In the genomic region with DNA sequence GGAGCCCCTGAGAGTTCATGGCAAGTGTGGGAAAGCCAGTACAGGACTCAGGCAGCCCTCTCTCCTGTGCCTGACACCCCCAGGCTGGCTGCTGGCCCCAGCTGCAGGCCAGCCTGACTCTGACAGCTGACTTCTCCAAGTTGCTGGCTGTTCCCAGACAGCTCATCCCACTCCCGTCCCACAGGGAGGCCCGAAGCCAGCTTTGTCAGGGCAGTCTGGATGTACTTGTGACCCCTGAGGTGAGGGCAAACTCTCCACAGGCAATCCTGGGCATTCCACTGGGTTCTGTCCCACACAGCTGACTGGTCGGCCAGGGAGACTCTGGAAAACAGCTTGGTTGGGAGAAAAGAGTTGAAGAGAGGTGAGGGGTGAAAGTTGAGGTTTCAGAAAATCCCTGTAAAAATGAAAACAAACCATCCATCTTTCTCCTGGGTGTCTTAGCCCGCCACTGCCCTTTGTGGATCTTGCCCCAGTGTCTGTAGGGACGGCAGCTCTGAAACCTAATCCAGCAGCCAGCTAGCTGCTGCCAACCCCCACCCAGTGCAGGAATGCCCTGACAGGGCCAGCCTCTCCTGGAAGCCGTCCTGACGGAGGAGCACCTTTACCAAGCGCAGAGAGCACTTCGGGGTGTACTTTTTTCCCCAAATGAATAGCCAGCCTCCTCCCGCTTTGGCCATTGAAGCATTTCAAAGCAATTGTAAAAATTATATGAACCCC, we compare ENCODE assay signal across 15 cellular contexts.
DNase-seq lines count a peak whose midpoint lies in the region; ATAC-seq and TF ChIP-seq lines count a peak whose summit lies in the region.
"Had no signal": no experiment of that assay in that cellular context is flagged by ENCODE, and none has a peak within 500 bp of the region (broad histone marks: within the 10 kb centered on the region; RNA-seq: fewer than 3 reads in every experiment).

No MANE protein-coding gene starts in this region.

- CTCF ChIA-PET in A673 (lab: Charles Lee) = no interaction called here

- H3K27ac ChIP-seq in right atrium auricular region = peak overlapping the region; percentile 68 to 82
- no peak overlapping the region for H3K27ac ChIP-seq in A673 (ENCODE audit: low read depth, low read length, poor library complexity, severe bottlenecking)

- peak; percentile 51 for DNase-seq in EH (ENCODE audit: low read depth)
- DNase-seq in astrocyte of the cerebellum (ENCODE audit: low read depth) = peak; percentile 27
- no peak for DNase-seq in right atrium auricular region (ENCODE audit: low spot score)
- peak; percentile 71 for DNase-seq in renal cortical epithelial cell (ENCODE audit: low read depth)
- no peak for DNase-seq in A673 (ENCODE audit: low spot score)
- DNase-seq in activated CD4-positive, alpha-beta T cell treated with anti-CD3 and anti-CD28 coated beads for 1 hour = no peak
- DNase-seq: activated B cell treated with CpG ODN at 0.5 μM for 24 hours; activated T-cell treated with anti-CD3 and anti-CD28 coated beads, Interleukin-2, amount 50 U/mL, for 4 hours; GDM1; H9; hippocampal formation; MM.1S; stimulated activated naive CD8-positive, alpha-beta T cell treated with anti-CD3 and anti-CD28 coated beads, Interleukin-15, Interleukin-2, amounts not matched to agents 100 U/mL and 50 U/mL, for 24 hours had no signal

- intact Hi-C loops in A673 (cut with micrococcal nuclease; ENCODE audit: unreplicated experiment) = no loop called here

- in situ Hi-C loops in astrocyte of the cerebellum (cut with HindIII; ENCODE audit: low sequenced_read_pairs) = no loop called here

- ATAC-seq in GM21576 (IDR thresholded peaks at IDR 0.05; ENCODE audit: unreplicated experiment) = no peak
- ATAC-seq in GM18505 (IDR thresholded peaks at IDR 0.05; ENCODE audit: unreplicated experiment) = no peak
- ATAC-seq: activated T-cell treated with anti-CD3 and anti-CD28 coated beads, Interleukin-2, amount 50 U/mL, for 4 hours; stimulated activated naive CD8-positive, alpha-beta T cell treated with anti-CD3 and anti-CD28 coated beads, Interleukin-15, Interleukin-2, amounts not matched to agents 100 U/mL and 50 U/mL, for 24 hours had no signal

- H3K27me3 ChIP-seq in right atrium auricular region (no peaks in the 10 kb centered on the region), A673 (replicated peaks; ENCODE audit: insufficient read depth, low read depth, low read length, poor library complexity) (no peaks in the 10 kb centered on the region)

- no peak for TF ChIP-seq POLR2A in GM18505 (IDR thresholded peaks at IDR 0.05; ENCODE audit: borderline replicate concordance, extremely low read depth, insufficient read depth, insufficient read length)

- no peaks in the 10 kb centered on the region for H3K36me3 ChIP-seq in right atrium auricular region
- no peaks in the 10 kb centered on the region for H3K36me3 ChIP-seq in A673 (ENCODE audit: insufficient read depth, low read length, poor library complexity, severe bottlenecking)

- peaks cover 0 to 53% of the 10 kb centered on the region in 2 donors for H3K4me1 ChIP-seq in right atrium auricular region
- no peaks in the 10 kb centered on the region for H3K4me1 ChIP-seq in A673 (ENCODE audit: insufficient read depth, low read length, poor library complexity, severe bottlenecking)

- BruUV-seq in A673 (replicated peaks; lab: Mats Ljungman, UMichigan) = no TSS peak

- no peak overlapping the region for H3K4me3 ChIP-seq in astrocyte of the cerebellum (ENCODE audit: low read depth, low read length)
- no peak overlapping the region for H3K4me3 ChIP-seq in right atrium auricular region
- no peak overlapping the region for H3K4me3 ChIP-seq in A673 (ENCODE audit: low read depth, low read length, poor library complexity, severe bottlenecking)

- POLR2A ChIA-PET in A673 (lab: Charles Lee; ENCODE audit: low non-redundant PET) = no interaction called here

- TF ChIP-seq CTCF in astrocyte of the cerebellum (IDR thresholded peaks at IDR 0.05; ENCODE audit: low read depth, low read length, missing control alignments) = no peak
- TF ChIP-seq CTCF in right atrium auricular region (IDR thresholded peaks at IDR 0.05) = no peak
- TF ChIP-seq CTCF in A673 (conservative IDR thresholded peaks at IDR 0.05; ENCODE audit: low read depth, low read length) = no peak

- H3K9me3 ChIP-seq in right atrium auricular region (no peaks in the 10 kb centered on the region), A673 (ENCODE audit: low read depth, low read length, poor library complexity, severe bottlenecking) (no peaks in the 10 kb centered on the region)

Comparison
In these comparisons a context has a peak if more than half of its experiments do, and no peak if none do; other contexts are left out.
1. DNase-seq: peak in EH (single experiment), astrocyte of the cerebellum (single experiment) and renal cortical epithelial cell (single experiment); none in right atrium auricular region (single experiment), A673 (single experiment) and activated CD4-positive, alpha-beta T cell treated with anti-CD3 and anti-CD28 coated beads for 1 hour (single experiment).